Comparison of ENCODE assay signal across 2 cellular contexts in genomic region chr15:40456738-40457137, GRCh38.
TF ChIP-seq lines count a peak whose summit lies in the region.

No MANE protein-coding gene starts in this region.

TF ChIP-seq in WTC11, 78 proteins besides CTCF, POLR2A, EP300 and RAD21:
- no peak for TF ChIP-seq KAT7 (CRISPR knock-in tag; IDR thresholded peaks at IDR 0.05; ENCODE audit: borderline replicate concordance)
- TF ChIP-seq TCF7 (CRISPR knock-in tag; IDR thresholded peaks at IDR 0.05; ENCODE audit: low read depth), result no peak
- TF ChIP-seq GTF2I (CRISPR knock-in tag; conservative IDR thresholded peaks at IDR 0.05), result no peak
- TF ChIP-seq ZBTB21 (CRISPR knock-in tag; IDR thresholded peaks at IDR 0.05; ENCODE audit: borderline replicate concordance), result no peak
- no peak for TF ChIP-seq FOXP1 (CRISPR knock-in tag; IDR thresholded peaks at IDR 0.05; ENCODE audit: borderline replicate concordance)
- TF ChIP-seq, protein P1, sequence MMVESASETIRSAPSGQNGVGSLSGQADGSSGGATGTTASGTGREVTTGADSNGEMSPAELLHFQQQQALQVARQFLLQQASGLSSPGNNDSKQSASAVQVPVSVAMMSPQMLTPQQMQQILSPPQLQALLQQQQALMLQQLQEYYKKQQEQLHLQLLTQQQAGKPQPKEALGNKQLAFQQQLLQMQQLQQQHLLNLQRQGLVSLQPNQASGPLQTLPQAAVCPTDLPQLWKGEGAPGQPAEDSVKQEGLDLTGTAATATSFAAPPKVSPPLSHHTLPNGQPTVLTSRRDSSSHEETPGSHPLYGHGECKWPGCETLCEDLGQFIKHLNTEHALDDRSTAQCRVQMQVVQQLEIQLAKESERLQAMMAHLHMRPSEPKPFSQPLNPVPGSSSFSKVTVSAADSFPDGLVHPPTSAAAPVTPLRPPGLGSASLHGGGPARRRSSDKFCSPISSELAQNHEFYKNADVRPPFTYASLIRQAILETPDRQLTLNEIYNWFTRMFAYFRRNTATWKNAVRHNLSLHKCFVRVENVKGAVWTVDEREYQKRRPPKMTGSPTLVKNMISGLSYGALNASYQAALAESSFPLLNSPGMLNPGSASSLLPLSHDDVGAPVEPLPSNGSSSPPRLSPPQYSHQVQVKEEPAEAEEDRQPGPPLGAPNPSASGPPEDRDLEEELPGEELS (CRISPR knock-in tag; IDR thresholded peaks at IDR 0.05), result no peak
- TF ChIP-seq, protein P2, sequence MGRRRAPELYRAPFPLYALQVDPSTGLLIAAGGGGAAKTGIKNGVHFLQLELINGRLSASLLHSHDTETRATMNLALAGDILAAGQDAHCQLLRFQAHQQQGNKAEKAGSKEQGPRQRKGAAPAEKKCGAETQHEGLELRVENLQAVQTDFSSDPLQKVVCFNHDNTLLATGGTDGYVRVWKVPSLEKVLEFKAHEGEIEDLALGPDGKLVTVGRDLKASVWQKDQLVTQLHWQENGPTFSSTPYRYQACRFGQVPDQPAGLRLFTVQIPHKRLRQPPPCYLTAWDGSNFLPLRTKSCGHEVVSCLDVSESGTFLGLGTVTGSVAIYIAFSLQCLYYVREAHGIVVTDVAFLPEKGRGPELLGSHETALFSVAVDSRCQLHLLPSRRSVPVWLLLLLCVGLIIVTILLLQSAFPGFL (CRISPR knock-in tag; IDR thresholded peaks at IDR 0.05; ENCODE audit: borderline replicate concordance), result no peak
- TF ChIP-seq, protein P3, sequence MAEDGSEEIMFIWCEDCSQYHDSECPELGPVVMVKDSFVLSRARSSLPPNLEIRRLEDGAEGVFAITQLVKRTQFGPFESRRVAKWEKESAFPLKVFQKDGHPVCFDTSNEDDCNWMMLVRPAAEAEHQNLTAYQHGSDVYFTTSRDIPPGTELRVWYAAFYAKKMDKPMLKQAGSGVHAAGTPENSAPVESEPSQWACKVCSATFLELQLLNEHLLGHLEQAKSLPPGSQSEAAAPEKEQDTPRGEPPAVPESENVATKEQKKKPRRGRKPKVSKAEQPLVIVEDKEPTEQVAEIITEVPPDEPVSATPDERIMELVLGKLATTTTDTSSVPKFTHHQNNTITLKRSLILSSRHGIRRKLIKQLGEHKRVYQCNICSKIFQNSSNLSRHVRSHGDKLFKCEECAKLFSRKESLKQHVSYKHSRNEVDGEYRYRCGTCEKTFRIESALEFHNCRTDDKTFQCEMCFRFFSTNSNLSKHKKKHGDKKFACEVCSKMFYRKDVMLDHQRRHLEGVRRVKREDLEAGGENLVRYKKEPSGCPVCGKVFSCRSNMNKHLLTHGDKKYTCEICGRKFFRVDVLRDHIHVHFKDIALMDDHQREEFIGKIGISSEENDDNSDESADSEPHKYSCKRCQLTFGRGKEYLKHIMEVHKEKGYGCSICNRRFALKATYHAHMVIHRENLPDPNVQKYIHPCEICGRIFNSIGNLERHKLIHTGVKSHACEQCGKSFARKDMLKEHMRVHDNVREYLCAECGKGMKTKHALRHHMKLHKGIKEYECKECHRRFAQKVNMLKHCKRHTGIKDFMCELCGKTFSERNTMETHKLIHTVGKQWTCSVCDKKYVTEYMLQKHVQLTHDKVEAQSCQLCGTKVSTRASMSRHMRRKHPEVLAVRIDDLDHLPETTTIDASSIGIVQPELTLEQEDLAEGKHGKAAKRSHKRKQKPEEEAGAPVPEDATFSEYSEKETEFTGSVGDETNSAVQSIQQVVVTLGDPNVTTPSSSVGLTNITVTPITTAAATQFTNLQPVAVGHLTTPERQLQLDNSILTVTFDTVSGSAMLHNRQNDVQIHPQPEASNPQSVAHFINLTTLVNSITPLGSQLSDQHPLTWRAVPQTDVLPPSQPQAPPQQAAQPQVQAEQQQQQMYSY (CRISPR knock-in tag; IDR thresholded peaks at IDR 0.05), result no peak
- no peak for TF ChIP-seq GABPB1 (CRISPR knock-in tag; IDR thresholded peaks at IDR 0.05)
- TF ChIP-seq ZBTB43 (CRISPR knock-in tag; IDR thresholded peaks at IDR 0.05), result no peak
- no peak for TF ChIP-seq ZNF138 (CRISPR knock-in tag; conservative IDR thresholded peaks at IDR 0.05)
- TF ChIP-seq, protein P4, sequence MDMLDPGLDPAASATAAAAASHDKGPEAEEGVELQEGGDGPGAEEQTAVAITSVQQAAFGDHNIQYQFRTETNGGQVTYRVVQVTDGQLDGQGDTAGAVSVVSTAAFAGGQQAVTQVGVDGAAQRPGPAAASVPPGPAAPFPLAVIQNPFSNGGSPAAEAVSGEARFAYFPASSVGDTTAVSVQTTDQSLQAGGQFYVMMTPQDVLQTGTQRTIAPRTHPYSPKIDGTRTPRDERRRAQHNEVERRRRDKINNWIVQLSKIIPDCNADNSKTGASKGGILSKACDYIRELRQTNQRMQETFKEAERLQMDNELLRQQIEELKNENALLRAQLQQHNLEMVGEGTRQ (CRISPR knock-in tag; IDR thresholded peaks at IDR 0.05), result no peak
- no peak for TF ChIP-seq TP53 (CRISPR knock-in tag; IDR thresholded peaks at IDR 0.05)
- no peak for TF ChIP-seq ZNF263 (CRISPR knock-in tag; IDR thresholded peaks at IDR 0.05; ENCODE audit: low read depth)
- no peak for TF ChIP-seq ATF2 (CRISPR knock-in tag; IDR thresholded peaks at IDR 0.05; ENCODE audit: borderline replicate concordance, low read depth)
- no peak for TF ChIP-seq JUN (CRISPR knock-in tag; IDR thresholded peaks at IDR 0.05)
- TF ChIP-seq CBFB (CRISPR knock-in tag; IDR thresholded peaks at IDR 0.05; ENCODE audit: low read depth), result no peak

TF ChIP-seq in HepG2, 621 proteins besides CTCF, POLR2A, EP300 and RAD21:
- TF ChIP-seq ZNF20 (CRISPR knock-in tag; IDR thresholded peaks at IDR 0.05) (no peak), ZNF274 (CRISPR knock-in tag; IDR thresholded peaks at IDR 0.05) (no peak)
